In genomic region chr17:63702223-63702577, GRCh38 we compare ENCODE assay signal across 9 cellular contexts.
DNase-seq lines count a peak whose midpoint lies in the region; ATAC-seq and TF ChIP-seq lines count a peak whose summit lies in the region.
"Had no signal": no experiment of that assay in that cellular context is flagged by ENCODE, and none has a peak within 500 bp of the region (broad histone marks: within the 10 kb centered on the region; RNA-seq: fewer than 3 reads in every experiment).

No MANE protein-coding gene starts in this region.

- H3K9me3 ChIP-seq in ES-I3 (ENCODE audit: control insufficient read depth, insufficient read depth, low read length) (no peaks in the 10 kb centered on the region), OCI-LY3 (ENCODE audit: insufficient read depth, low read length) (peaks cover 8% of the 10 kb centered on the region; the same call in 1 of the 2 replicates)

- ATAC-seq in HG02623 (IDR thresholded peaks at IDR 0.05; ENCODE audit: unreplicated experiment) (no peak), GM18870 (IDR thresholded peaks at IDR 0.05; ENCODE audit: unreplicated experiment) (no peak)

- H4K20me1 ChIP-seq in OCI-LY3 (ENCODE audit: insufficient read depth, low read length) = peaks cover 5% of the 10 kb centered on the region; the same call in 1 of the 2 replicates

- H3K9ac ChIP-seq in ES-I3 (ENCODE audit: low read depth, low read length) (peak overlapping the region; percentile 28; the same call in 1 of the 2 replicates), OCI-LY3 (ENCODE audit: low read length) (peak overlapping the region; percentile 40; the same call in 1 of the 2 replicates), rectal smooth muscle tissue (ENCODE audit: low read length) (no peak overlapping the region)

- H3K27me3 ChIP-seq in OCI-LY3 (ENCODE audit: low read depth, low read length) (no peaks in the 10 kb centered on the region), rectal smooth muscle tissue (ENCODE audit: control insufficient read depth, insufficient read depth, low read length) (no peaks in the 10 kb centered on the region)

- H3K36me3 ChIP-seq in ES-I3 (ENCODE audit: insufficient read depth, low read length) (peaks cover 8% of the 10 kb centered on the region), OCI-LY3 (replicated peaks; ENCODE audit: low read depth, low read length) (peaks cover 37% of the 10 kb centered on the region), rectal smooth muscle tissue (ENCODE audit: control insufficient read depth, insufficient read depth, low read length) (peaks cover 6% of the 10 kb centered on the region)

- DNase-seq in activated gamma-delta T cell treated with Interleukin-2 at 50 U/mL for 16 hours = peak; percentile 77
- no peak for DNase-seq in anterior cingulate cortex (lab: John Stamatoyannopoulos, UW)
- no peak for DNase-seq in foreskin fibroblast
- DNase-seq: NCI-H2171 had no signal

- H3K4me3 ChIP-seq in OCI-LY3 (ENCODE audit: low read length) (peak overlapping the region; percentile 97), rectal smooth muscle tissue (ENCODE audit: low read length) (peak overlapping the region; percentile 51), foreskin fibroblast (ENCODE audit: low read depth in 1 of 2, low read length in 2 of 2) (no peak overlapping the region)

- peak overlapping the region; percentile 64 for H3K27ac ChIP-seq in OCI-LY3 (ENCODE audit: low read length)
- H3K27ac ChIP-seq in rectal smooth muscle tissue (ENCODE audit: low read depth, low read length) = no peak overlapping the region

- TF ChIP-seq CTCF in OCI-LY3 (IDR thresholded peaks at IDR 0.05; ENCODE audit: low read depth, low read length) = no peak
- TF ChIP-seq CTCF in foreskin fibroblast (IDR thresholded peaks at IDR 0.05; ENCODE audit: low read depth, low read length) = no peak

- no peak overlapping the region for H2AFZ ChIP-seq in OCI-LY3 (ENCODE audit: low read depth, low read length)

- H3K4me1 ChIP-seq in ES-I3 (ENCODE audit: insufficient read depth, low read length) (peaks cover 25% of the 10 kb centered on the region; the same call in 1 of the 2 replicates), OCI-LY3 (ENCODE audit: low read length) (peaks cover 33% of the 10 kb centered on the region), rectal smooth muscle tissue (ENCODE audit: control insufficient read depth, insufficient read depth, low read length) (peaks cover 2% of the 10 kb centered on the region)

- peaks cover 29% of the 10 kb centered on the region for H3K79me2 ChIP-seq in OCI-LY3 (ENCODE audit: low read length)

- H3K4me2 ChIP-seq in OCI-LY3 (ENCODE audit: low read length) = peak overlapping the region; percentile 67

Comparison
In these comparisons a context has a peak if more than half of its experiments do, and no peak if none do; other contexts are left out.
1. H3K4me3 ChIP-seq: peak in OCI-LY3 (single experiment) and rectal smooth muscle tissue (single experiment); none in foreskin fibroblast (0 of 2).